Comparison of ENCODE assay signal across 16 cellular contexts in the genomic region with DNA sequence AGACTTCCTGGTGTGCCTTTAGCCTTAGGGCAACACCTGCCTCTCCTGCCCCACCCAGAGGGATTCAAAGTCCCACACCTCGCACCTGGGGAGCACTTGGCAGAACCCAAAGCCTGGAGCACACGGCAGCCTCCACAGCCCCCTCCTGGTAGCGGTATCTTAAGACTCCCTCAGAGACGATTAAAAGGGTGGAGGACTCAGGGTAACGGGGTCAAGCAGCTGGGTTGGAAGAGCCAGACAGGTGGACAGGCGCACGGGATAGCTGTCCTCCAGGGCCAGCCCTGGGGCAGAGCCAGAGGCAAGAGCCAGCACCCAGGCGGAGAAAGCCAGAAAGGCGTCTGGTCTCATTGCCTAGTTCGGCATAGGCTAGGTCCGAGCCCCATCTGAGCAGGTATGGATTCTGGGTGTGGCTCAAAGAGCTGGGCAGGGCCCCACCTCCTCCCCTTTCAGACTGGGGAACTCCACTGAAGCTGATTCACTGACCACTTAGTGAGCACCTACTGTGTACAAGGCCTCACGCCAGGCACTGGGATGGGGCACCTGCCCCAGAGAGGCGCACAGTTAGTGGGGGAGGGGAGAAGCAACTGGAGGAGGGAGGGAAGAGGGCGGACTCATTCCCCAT. TPM values are rescaled to one million over a fixed set of nuclear protein-coding genes. Genes with fewer than 3 reads are reported as not detected.
A peak's percentile ranks its signal among the peaks of the same experiment; 100 is the strongest.
DNase-seq lines count a peak whose midpoint lies in the region; ATAC-seq and TF ChIP-seq lines count a peak whose summit lies in the region.
"Had no signal": no experiment of that assay in that cellular context is flagged by ENCODE, and none has a peak within 500 bp of the region (broad histone marks: within the 10 kb centered on the region; RNA-seq: fewer than 3 reads in every experiment).

No MANE protein-coding gene starts in this region.

- no peaks in the 10 kb centered on the region for H3K9me3 Mint-ChIP-seq in activated T-helper 17 cell treated with anti-CD3 and anti-CD28 coated beads, Interleukin-2, amount 50 U/mL, for 72 hours
- H3K9me3 Mint-ChIP-seq in neural progenitor cell, result no peaks in the 10 kb centered on the region
- H3K9me3 Mint-ChIP-seq: CD14-positive monocyte; natural killer cell treated with Interleukin-12 subunit alpha and Interleukin-12 subunit beta and Interleukin-15 and Interleukin-18, amount 100 ng/mL, for 72 hours had no signal

- H3K4me2 ChIP-seq in neural progenitor cell, result no peak overlapping the region

- H3K27ac ChIP-seq in neural progenitor cell, result no peak overlapping the region
- no peak overlapping the region for H3K27ac ChIP-seq in esophagus muscularis mucosa (replicated peaks in 1 of 4)
- H3K27ac ChIP-seq: 22Rv1, tibial nerve had no signal

- H3K4me3 Mint-ChIP-seq in activated T-helper 17 cell treated with anti-CD3 and anti-CD28 coated beads, Interleukin-2, amount 50 U/mL, for 72 hours, result no peak overlapping the region
- H3K4me3 Mint-ChIP-seq in neural progenitor cell, result peak overlapping the region; percentile 33
- H3K4me3 Mint-ChIP-seq: CD14-positive monocyte; natural killer cell treated with Interleukin-12 subunit alpha and Interleukin-12 subunit beta and Interleukin-15 and Interleukin-18, amount 100 ng/mL, for 72 hours had no signal

- H3K4me1 Mint-ChIP-seq in activated T-helper 17 cell treated with anti-CD3 and anti-CD28 coated beads, Interleukin-2, amount 50 U/mL, for 72 hours, result peaks cover 6% of the 10 kb centered on the region
- peaks cover 55% of the 10 kb centered on the region for H3K4me1 Mint-ChIP-seq in neural progenitor cell

- H3K9me3 ChIP-seq in neural progenitor cell (ENCODE audit: low read depth) (no peaks in the 10 kb centered on the region), esophagus muscularis mucosa (no peaks in the 10 kb centered on the region)
- H3K9me3 ChIP-seq: MG63, tibial nerve had no signal

- H4K20me1 ChIP-seq in neural progenitor cell (ENCODE audit: low read depth), result no peaks in the 10 kb centered on the region

- H3K4me3 ChIP-seq in neural progenitor cell, result no peak overlapping the region
- no peak overlapping the region for H3K4me3 ChIP-seq in esophagus muscularis mucosa
- H3K4me3 ChIP-seq: MG63, tibial nerve had no signal

- peak overlapping the region; percentile 68 for H3K27ac Mint-ChIP-seq in activated T-helper 17 cell treated with anti-CD3 and anti-CD28 coated beads, Interleukin-2, amount 50 U/mL, for 72 hours
- no peak overlapping the region for H3K27ac Mint-ChIP-seq in neural progenitor cell
- H3K27ac Mint-ChIP-seq: natural killer cell treated with Interleukin-12 subunit alpha and Interleukin-12 subunit beta and Interleukin-15 and Interleukin-18, amount 100 ng/mL, for 72 hours had no signal

- H3K36me3 ChIP-seq in neural progenitor cell, result no peaks in the 10 kb centered on the region
- peaks cover 0 to under 1% (median 0%) of the 10 kb centered on the region in 4 donors for H3K36me3 ChIP-seq in esophagus muscularis mucosa
- H3K36me3 ChIP-seq: MG63 had no signal

- DNase-seq in DMS53 (lab: John Stamatoyannopoulos, UW) (peak; percentile 42), DMS53 treated with DMSO at 0.1 percent for 48 hours (lab: John Stamatoyannopoulos, UW; ENCODE audit: unreplicated experiment) (no peak), NCI-H146 treated with DMSO at 0.1 percent for 48 hours (lab: John Stamatoyannopoulos, UW; ENCODE audit: unreplicated experiment) (peak; percentile 85), neural progenitor cell (ENCODE audit: low spot score) (no peak), esophagus muscularis mucosa (ENCODE audit: extremely low spot score) (no peak), HK-2 (ENCODE audit: unreplicated experiment) (no peak)
- DNase-seq: activated CD4-positive, alpha-beta T cell treated with anti-CD3 and anti-CD28 coated beads, Interleukin-2, amount 50 U/mL, for 1 hour; dermis blood vessel endothelial cell; MG63; T-helper 2 cell had no signal

- ATAC-seq in activated T-helper 17 cell treated with anti-CD3 and anti-CD28 coated beads, Interleukin-2, amount 50 U/mL, for 72 hours (replicated peaks), result peak; percentile 43
- no peak for ATAC-seq in GM18858 (IDR thresholded peaks at IDR 0.05; ENCODE audit: unreplicated experiment)
- ATAC-seq: natural killer cell treated with Interleukin-12 subunit alpha and Interleukin-12 subunit beta and Interleukin-15 and Interleukin-18, amount 100 ng/mL, for 72 hours had no signal

- H3K4me1 ChIP-seq in neural progenitor cell (peaks cover 21% of the 10 kb centered on the region), esophagus muscularis mucosa (no peaks in the 10 kb centered on the region)
- H3K4me1 ChIP-seq: tibial nerve had no signal

- peaks cover 31% of the 10 kb centered on the region for H3F3A ChIP-seq in neural progenitor cell (ENCODE audit: low read depth)

- 84% methylated on average over 11 of the region's 14 CpGs for WGBS in esophagus muscularis mucosa

- no peak for TF ChIP-seq CTCF in neural progenitor cell (IDR thresholded peaks at IDR 0.05)
- TF ChIP-seq CTCF in esophagus muscularis mucosa (IDR thresholded peaks at IDR 0.05), result no peak

- no peak for TF ChIP-seq EP300 in esophagus muscularis mucosa (IDR thresholded peaks at IDR 0.05)

- H3K9ac ChIP-seq in neural progenitor cell, result no peak overlapping the region

- no peak for TF ChIP-seq POLR2A in esophagus muscularis mucosa (IDR thresholded peaks at IDR 0.05; ENCODE audit: low read depth)

- H3K27me3 ChIP-seq in neural progenitor cell (no peaks in the 10 kb centered on the region), esophagus muscularis mucosa (peaks cover 0 to 11% (median 0%) of the 10 kb centered on the region in 4 donors)
- H3K27me3 ChIP-seq: MG63, tibial nerve had no signal

- intact Hi-C loops in esophagus muscularis mucosa (cut with DNase I), result no loop called here

- H2AFZ ChIP-seq in neural progenitor cell (replicated peaks), result peak overlapping the region; percentile 63

- H3K36me3 Mint-ChIP-seq in activated T-helper 17 cell treated with anti-CD3 and anti-CD28 coated beads, Interleukin-2, amount 50 U/mL, for 72 hours (ENCODE audit: low read depth), result peaks cover 14% of the 10 kb centered on the region
- peaks cover 12% of the 10 kb centered on the region for H3K36me3 Mint-ChIP-seq in neural progenitor cell
- H3K36me3 Mint-ChIP-seq: natural killer cell treated with Interleukin-12 subunit alpha and Interleukin-12 subunit beta and Interleukin-15 and Interleukin-18, amount 100 ng/mL, for 72 hours had no signal

- no peaks in the 10 kb centered on the region for H3K79me2 ChIP-seq in neural progenitor cell (ENCODE audit: low read depth)

- H3K27me3 Mint-ChIP-seq in activated T-helper 17 cell treated with anti-CD3 and anti-CD28 coated beads, Interleukin-2, amount 50 U/mL, for 72 hours, result no peaks in the 10 kb centered on the region
- peaks cover 10% of the 10 kb centered on the region for H3K27me3 Mint-ChIP-seq in neural progenitor cell (ENCODE audit: insufficient read depth, low read depth)

RNA-seq across cellular contexts. Expression of a gene that starts 55.0 kb away (rescaled TPM):
- 10 to 100 TPM; 18.5 to 28.5 TPM for total RNA-seq in activated T-helper 17 cell treated with anti-CD3 and anti-CD28 coated beads, Interleukin-2, amount 50 U/mL, for 72 hours
- total RNA-seq in neural progenitor cell (ENCODE audit: low replicate concordance) (18.4 and 22.5 TPM in 2 replicates), esophagus muscularis mucosa (10 to 100 TPM in 2 of 4 donors, 1 to 10 TPM in 2; 8.3 to 13.0 (median 9.6) TPM)

RNA-seq across cellular contexts. Expression of a gene that starts 58.5 kb away (rescaled TPM):
- total RNA-seq in activated T-helper 17 cell treated with anti-CD3 and anti-CD28 coated beads, Interleukin-2, amount 50 U/mL, for 72 hours, result 100 to 1,000 TPM; 250 to 505 TPM
- 46.9 and 93.7 TPM in 2 replicates for total RNA-seq in neural progenitor cell (ENCODE audit: low replicate concordance)
- 10 to 100 TPM; 34.5 to 42.9 (median 40.7) TPM for total RNA-seq in esophagus muscularis mucosa

Comparison
In these comparisons a context has a peak if more than half of its experiments do, and no peak if none do; other contexts are left out.
1. DNase-seq: peak in DMS53 (single experiment) and NCI-H146 treated with DMSO at 0.1 percent for 48 hours (single experiment); none in DMS53 treated with DMSO at 0.1 percent for 48 hours (single experiment), neural progenitor cell (single experiment), esophagus muscularis mucosa (single experiment) and HK-2 (single experiment).